1 cellular context compared by ENCODE assay signal in the genomic region with DNA sequence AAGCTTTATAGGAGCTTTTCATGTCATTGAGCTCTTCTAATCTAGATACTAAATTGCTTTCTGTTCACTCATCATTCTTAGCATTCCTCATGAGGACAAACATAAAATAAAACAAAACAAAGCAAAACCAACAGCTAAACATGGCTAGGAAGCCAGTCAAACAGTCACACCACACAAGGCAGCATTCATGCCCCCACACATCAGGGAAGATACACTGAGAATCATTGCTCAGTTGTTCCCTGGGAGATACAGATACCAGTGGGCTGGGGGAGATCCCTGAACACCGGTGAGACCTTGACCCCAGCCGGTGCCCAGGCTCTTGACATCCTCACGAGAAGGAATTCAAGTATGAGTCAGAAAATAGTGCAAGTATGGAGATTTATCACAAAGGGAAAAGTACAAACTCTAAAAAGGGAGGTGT.
TF ChIP-seq lines count a peak whose summit lies in the region.

No MANE protein-coding gene starts in this region.

TF ChIP-seq in SK-N-SH, 30 proteins besides CTCF, POLR2A, EP300 and RAD21:
- TF ChIP-seq FOSL2 (IDR thresholded peaks at IDR 0.05; ENCODE audit: borderline replicate concordance, low read depth) (peak; percentile 55; the same call in 1 of the 2 replicates), EZH2phosphoT487 (IDR thresholded peaks at IDR 0.05; ENCODE audit: borderline replicate concordance, low read depth) (no peak), SIN3A (IDR thresholded peaks at IDR 0.05; ENCODE audit: borderline replicate concordance, low read depth, low read length) (no peak), RFX5 (IDR thresholded peaks at IDR 0.05; ENCODE audit: low read length) (no peak), MXI1 (IDR thresholded peaks at IDR 0.05; ENCODE audit: low read depth, low read length) (no peak), JUND (IDR thresholded peaks at IDR 0.05) (peak; percentile 46; the same call in 1 of the 2 replicates), GABPA (IDR thresholded peaks at IDR 0.05; ENCODE audit: low read depth) (no peak), FOXJ3 (CRISPR knock-in tag; IDR thresholded peaks at IDR 0.05) (no peak), CHD2 (IDR thresholded peaks at IDR 0.05; ENCODE audit: low read length, partially characterized antibody) (no peak), RCOR1 (IDR thresholded peaks at IDR 0.05; ENCODE audit: low read length) (no peak), USF1 (IDR thresholded peaks at IDR 0.05; ENCODE audit: borderline replicate concordance, low read depth) (no peak), FOXM1 (IDR thresholded peaks at IDR 0.05; ENCODE audit: low read depth) (no peak), TCF12 (IDR thresholded peaks at IDR 0.05) (peak; percentile 30; the same call in 1 of the 2 replicates), SMC3 (IDR thresholded peaks at IDR 0.05; ENCODE audit: low read depth, low read length) (no peak), YY1 (IDR thresholded peaks at IDR 0.05; ENCODE audit: low read depth) (no peak), RXRA (IDR thresholded peaks at IDR 0.05; ENCODE audit: borderline replicate concordance, low read depth) (no peak), TEAD4 (IDR thresholded peaks at IDR 0.05; ENCODE audit: borderline replicate concordance, insufficient read depth) (peak; percentile 34; the same call in 1 of the 2 replicates), TAF1 (IDR thresholded peaks at IDR 0.05; ENCODE audit: borderline replicate concordance, low read depth, low read length) (no peak), NRF1 (IDR thresholded peaks at IDR 0.05; ENCODE audit: low read depth, low read length) (no peak), MEF2A (IDR thresholded peaks at IDR 0.05; ENCODE audit: borderline replicate concordance, low read depth) (no peak), ELF1 (IDR thresholded peaks at IDR 0.05) (no peak), GATA2 (CRISPR knock-in tag; IDR thresholded peaks at IDR 0.05) (no peak), POLR2AphosphoS5 (IDR thresholded peaks at IDR 0.05; ENCODE audit: low read depth, low read length) (no peak), NFIC (IDR thresholded peaks at IDR 0.05; ENCODE audit: borderline replicate concordance) (no peak), PBX3 (IDR thresholded peaks at IDR 0.05) (0 out of 2 replicates have a peak, but pooled peaks have one; percentile 37)
- TF ChIP-seq, protein P1, sequence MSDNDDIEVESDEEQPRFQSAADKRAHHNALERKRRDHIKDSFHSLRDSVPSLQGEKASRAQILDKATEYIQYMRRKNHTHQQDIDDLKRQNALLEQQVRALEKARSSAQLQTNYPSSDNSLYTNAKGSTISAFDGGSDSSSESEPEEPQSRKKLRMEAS (IDR thresholded peaks at IDR 0.05; ENCODE audit: low read depth) = no peak
- TF ChIP-seq, protein P2, sequence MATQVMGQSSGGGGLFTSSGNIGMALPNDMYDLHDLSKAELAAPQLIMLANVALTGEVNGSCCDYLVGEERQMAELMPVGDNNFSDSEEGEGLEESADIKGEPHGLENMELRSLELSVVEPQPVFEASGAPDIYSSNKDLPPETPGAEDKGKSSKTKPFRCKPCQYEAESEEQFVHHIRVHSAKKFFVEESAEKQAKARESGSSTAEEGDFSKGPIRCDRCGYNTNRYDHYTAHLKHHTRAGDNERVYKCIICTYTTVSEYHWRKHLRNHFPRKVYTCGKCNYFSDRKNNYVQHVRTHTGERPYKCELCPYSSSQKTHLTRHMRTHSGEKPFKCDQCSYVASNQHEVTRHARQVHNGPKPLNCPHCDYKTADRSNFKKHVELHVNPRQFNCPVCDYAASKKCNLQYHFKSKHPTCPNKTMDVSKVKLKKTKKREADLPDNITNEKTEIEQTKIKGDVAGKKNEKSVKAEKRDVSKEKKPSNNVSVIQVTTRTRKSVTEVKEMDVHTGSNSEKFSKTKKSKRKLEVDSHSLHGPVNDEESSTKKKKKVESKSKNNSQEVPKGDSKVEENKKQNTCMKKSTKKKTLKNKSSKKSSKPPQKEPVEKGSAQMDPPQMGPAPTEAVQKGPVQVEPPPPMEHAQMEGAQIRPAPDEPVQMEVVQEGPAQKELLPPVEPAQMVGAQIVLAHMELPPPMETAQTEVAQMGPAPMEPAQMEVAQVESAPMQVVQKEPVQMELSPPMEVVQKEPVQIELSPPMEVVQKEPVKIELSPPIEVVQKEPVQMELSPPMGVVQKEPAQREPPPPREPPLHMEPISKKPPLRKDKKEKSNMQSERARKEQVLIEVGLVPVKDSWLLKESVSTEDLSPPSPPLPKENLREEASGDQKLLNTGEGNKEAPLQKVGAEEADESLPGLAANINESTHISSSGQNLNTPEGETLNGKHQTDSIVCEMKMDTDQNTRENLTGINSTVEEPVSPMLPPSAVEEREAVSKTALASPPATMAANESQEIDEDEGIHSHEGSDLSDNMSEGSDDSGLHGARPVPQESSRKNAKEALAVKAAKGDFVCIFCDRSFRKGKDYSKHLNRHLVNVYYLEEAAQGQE (IDR thresholded peaks at IDR 0.05; ENCODE audit: low read depth, low read length) = no peak
- TF ChIP-seq, protein P3, sequence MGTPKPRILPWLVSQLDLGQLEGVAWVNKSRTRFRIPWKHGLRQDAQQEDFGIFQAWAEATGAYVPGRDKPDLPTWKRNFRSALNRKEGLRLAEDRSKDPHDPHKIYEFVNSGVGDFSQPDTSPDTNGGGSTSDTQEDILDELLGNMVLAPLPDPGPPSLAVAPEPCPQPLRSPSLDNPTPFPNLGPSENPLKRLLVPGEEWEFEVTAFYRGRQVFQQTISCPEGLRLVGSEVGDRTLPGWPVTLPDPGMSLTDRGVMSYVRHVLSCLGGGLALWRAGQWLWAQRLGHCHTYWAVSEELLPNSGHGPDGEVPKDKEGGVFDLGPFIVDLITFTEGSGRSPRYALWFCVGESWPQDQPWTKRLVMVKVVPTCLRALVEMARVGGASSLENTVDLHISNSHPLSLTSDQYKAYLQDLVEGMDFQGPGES (IDR thresholded peaks at IDR 0.05; ENCODE audit: low read depth, low read length) = no peak
- TF ChIP-seq, protein P4, sequence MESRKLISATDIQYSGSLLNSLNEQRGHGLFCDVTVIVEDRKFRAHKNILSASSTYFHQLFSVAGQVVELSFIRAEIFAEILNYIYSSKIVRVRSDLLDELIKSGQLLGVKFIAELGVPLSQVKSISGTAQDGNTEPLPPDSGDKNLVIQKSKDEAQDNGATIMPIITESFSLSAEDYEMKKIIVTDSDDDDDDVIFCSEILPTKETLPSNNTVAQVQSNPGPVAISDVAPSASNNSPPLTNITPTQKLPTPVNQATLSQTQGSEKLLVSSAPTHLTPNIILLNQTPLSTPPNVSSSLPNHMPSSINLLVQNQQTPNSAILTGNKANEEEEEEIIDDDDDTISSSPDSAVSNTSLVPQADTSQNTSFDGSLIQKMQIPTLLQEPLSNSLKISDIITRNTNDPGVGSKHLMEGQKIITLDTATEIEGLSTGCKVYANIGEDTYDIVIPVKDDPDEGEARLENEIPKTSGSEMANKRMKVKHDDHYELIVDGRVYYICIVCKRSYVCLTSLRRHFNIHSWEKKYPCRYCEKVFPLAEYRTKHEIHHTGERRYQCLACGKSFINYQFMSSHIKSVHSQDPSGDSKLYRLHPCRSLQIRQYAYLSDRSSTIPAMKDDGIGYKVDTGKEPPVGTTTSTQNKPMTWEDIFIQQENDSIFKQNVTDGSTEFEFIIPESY (IDR thresholded peaks at IDR 0.05; ENCODE audit: borderline replicate concordance, low read depth) = no peak
- TF ChIP-seq, protein P5, sequence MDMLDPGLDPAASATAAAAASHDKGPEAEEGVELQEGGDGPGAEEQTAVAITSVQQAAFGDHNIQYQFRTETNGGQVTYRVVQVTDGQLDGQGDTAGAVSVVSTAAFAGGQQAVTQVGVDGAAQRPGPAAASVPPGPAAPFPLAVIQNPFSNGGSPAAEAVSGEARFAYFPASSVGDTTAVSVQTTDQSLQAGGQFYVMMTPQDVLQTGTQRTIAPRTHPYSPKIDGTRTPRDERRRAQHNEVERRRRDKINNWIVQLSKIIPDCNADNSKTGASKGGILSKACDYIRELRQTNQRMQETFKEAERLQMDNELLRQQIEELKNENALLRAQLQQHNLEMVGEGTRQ (IDR thresholded peaks at IDR 0.05; ENCODE audit: borderline replicate concordance, low read depth, low read length) = no peak
